7 cellular contexts compared by ENCODE assay signal in the genomic region with DNA sequence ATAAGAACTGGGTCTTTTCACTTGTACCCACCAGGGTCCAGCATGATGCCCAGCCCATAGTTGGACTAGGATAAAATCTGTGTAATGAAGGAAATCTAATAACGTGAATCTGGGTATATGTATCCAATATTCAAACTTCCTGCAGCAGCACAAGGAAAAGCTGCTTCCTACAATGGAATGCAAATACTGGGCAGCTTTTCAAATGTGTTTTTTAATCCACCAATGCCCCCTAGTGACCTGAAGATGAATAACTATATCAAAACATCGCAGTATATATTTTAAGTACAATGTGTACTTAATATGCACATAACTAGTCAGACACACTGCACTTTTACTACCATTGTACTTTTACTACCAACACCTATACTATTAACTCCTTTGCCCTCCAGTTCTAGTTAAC. TPM values are rescaled to one million over a fixed set of nuclear protein-coding genes. Genes with fewer than 3 reads are reported as not detected.
DNase-seq lines count a peak whose midpoint lies in the region; ATAC-seq, FAIRE-seq and TF ChIP-seq lines count a peak whose summit lies in the region.

No MANE protein-coding gene starts in this region.

- no peaks in the 10 kb centered on the region for H3K9me3 Mint-ChIP-seq in T-cell

- H3K4me3 ChIP-seq in fibroblast of villous mesenchyme (ENCODE audit: low read depth, low read length) (no peak overlapping the region), parathyroid adenoma (ENCODE audit: low read depth, low read length) (no peak overlapping the region)

- POLR2A ChIA-PET in T-cell (lab: Charles Lee) = no interaction called here

- peak overlapping the region; percentile 4 for H3K4me2 ChIP-seq in parathyroid adenoma (ENCODE audit: low read length)

- H2AFZ ChIP-seq in parathyroid adenoma = no peak overlapping the region

- no peaks in the 10 kb centered on the region for H3K9me3 ChIP-seq in parathyroid adenoma (ENCODE audit: control insufficient read depth, low read length)

- CTCF ChIA-PET in T-cell (lab: Charles Lee) = interaction anchor here (0.6 to 2.4 kb wide), 23 partner anchors 28 to 1917 kb away, joined by 3 to 13 read pairs (median 5); partner anchors contain the start of genes ACOT9 (in 1 of the 2), KLHL15 (in 1 of the 2) and SAT1 (in 1 of the 2)

- DNase-seq in T-cell (peak in 1 of 34 experiments; percentile 11), fibroblast of villous mesenchyme (ENCODE audit: low read depth) (peak; percentile 75), GOT3 (lab: John Stamatoyannopoulos, UW) (no peak)
- DNase-seq in activated CD8-positive, alpha-beta memory T cell treated with anti-CD3 and anti-CD28 coated beads, Interleukin-2, amount 50 U/mL, for 48 hours = no peak

- H3K79me2 ChIP-seq in parathyroid adenoma = no peaks in the 10 kb centered on the region

- H3K27ac ChIP-seq in parathyroid adenoma = peak overlapping the region; percentile 60

- H3K36me3 Mint-ChIP-seq in T-cell = no peaks in the 10 kb centered on the region

- peak; percentile 93 for FAIRE-seq in G401.6 (lab: Jason Lieb, UNC)

- H3K27me3 ChIP-seq in parathyroid adenoma (ENCODE audit: control insufficient read depth, insufficient read depth, low read length) = no peaks in the 10 kb centered on the region

- no peak overlapping the region for H3K4me3 Mint-ChIP-seq in T-cell

- TF ChIP-seq CTCF in LNCAP (IDR thresholded peaks at IDR 0.05) (peak; percentile 35; the same call in 1 of the 2 replicates), fibroblast of villous mesenchyme (IDR thresholded peaks at IDR 0.05; ENCODE audit: insufficient read depth, low read depth, low read length) (peak; percentile 44), parathyroid adenoma (IDR thresholded peaks at IDR 0.05) (peak; percentile 42)

- H3K4me1 ChIP-seq in parathyroid adenoma = peaks cover 15% of the 10 kb centered on the region

- no peaks in the 10 kb centered on the region for H3K27me3 Mint-ChIP-seq in T-cell

- peaks cover 0 to 7% (median 5%) of the 10 kb centered on the region in 3 donors for H3K4me1 Mint-ChIP-seq in T-cell

- no peak overlapping the region for H3K9ac ChIP-seq in parathyroid adenoma

- no peaks in the 10 kb centered on the region for H3K36me3 ChIP-seq in parathyroid adenoma (ENCODE audit: control insufficient read depth, insufficient read depth, low read length)

- ATAC-seq in T-cell (replicated peaks in 1 of 4) = peak in 3 of 4 experiments; percentile 33 to 45 (median 34)

- no peak overlapping the region for H3K27ac Mint-ChIP-seq in T-cell

RNA-seq across cellular contexts. Expression of gene APOO, which starts 5.3 kb away (rescaled TPM):
- total RNA-seq in T-cell (10 to 100 TPM in 1 of 5 donors, 1 to 10 TPM in 4; 5.2 to 16.5 (median 6.4) TPM), fibroblast of villous mesenchyme (7.4 and 13.0 TPM in 2 replicates)

RNA-seq across cellular contexts. Expression of gene CXorf58, which starts 5.4 kb away (rescaled TPM):
- total RNA-seq in T-cell (not detected), fibroblast of villous mesenchyme (not detected in 2 replicates)
